ENCODE assay signal across 8 cellular contexts in the genomic region with DNA sequence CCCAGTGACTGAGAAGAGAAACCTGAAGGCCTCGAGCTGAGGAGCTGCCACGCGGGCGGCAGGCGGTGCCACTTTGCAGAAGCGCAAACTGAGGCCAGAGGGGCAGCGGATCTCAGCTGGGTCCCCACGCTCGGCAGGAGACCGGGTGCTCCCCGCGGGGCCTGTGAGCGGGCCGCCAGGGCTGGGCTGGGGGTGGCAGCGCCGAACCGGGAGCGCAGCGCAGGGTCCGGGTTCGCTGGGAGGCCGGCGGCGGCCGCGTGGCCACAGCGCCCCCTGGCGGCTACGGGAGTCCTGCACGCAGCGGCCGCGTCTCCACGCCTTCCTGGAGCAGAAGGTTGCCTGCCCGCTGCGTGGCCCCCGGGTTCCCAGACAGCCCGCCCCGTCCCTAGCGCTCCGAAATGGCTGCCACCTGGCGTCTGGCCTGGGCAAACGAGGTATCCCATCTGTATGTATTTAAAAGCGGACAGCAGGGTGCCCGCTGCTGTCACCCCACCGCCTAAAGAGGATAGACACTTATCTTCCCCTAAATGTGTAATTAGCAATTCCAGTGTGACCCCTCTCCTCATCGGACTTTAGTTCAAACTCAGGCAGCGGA.
DNase-seq lines count a peak whose midpoint lies in the region; ATAC-seq and TF ChIP-seq lines count a peak whose summit lies in the region.

No MANE protein-coding gene starts in this region.

- H3K36me3 ChIP-seq in PC-9 (ENCODE audit: low read depth) (no peaks in the 10 kb centered on the region), testis (ENCODE audit: low read depth, missing control alignments) (no peaks in the 10 kb centered on the region)

- no peak overlapping the region for H3K4me3 Mint-ChIP-seq in activated T-helper 1 cell treated with anti-CD3 and anti-CD28 coated beads, Interleukin-12 subunit alpha, Interleukin-12 subunit beta, Interleukin-2, Interleukin-4 antibody, amounts not matched to agents 30 ng/mL and 10 ng/mL and 1 ng/mL, durations not matched to agents 14 hours and 24 hours and 36 hours
- H3K4me3 Mint-ChIP-seq in neural crest cell, result no peak overlapping the region

- H3K4me1 ChIP-seq in PC-9 (replicated peaks; ENCODE audit: insufficient read depth), result peaks cover 28% of the 10 kb centered on the region
- peaks cover 3% of the 10 kb centered on the region for H3K4me1 ChIP-seq in testis

- H3K4me3 ChIP-seq in PC-9, result peak overlapping the region; percentile 46; the same call in 1 of the 2 replicates
- H3K4me3 ChIP-seq in fibroblast of the aortic adventitia (ENCODE audit: low read depth, low read length), result peak overlapping the region; percentile 9
- peak overlapping the region; percentile 47 to 54 for H3K4me3 ChIP-seq in testis

- H3K9me3 ChIP-seq in PC-9 (ENCODE audit: insufficient read depth, low read depth) (no peaks in the 10 kb centered on the region), testis (no peaks in the 10 kb centered on the region)

- no peaks in the 10 kb centered on the region for H3K4me1 Mint-ChIP-seq in activated T-helper 1 cell treated with anti-CD3 and anti-CD28 coated beads, Interleukin-12 subunit alpha, Interleukin-12 subunit beta, Interleukin-2, Interleukin-4 antibody, amounts not matched to agents 30 ng/mL and 10 ng/mL and 1 ng/mL, durations not matched to agents 14 hours and 24 hours and 36 hours (ENCODE audit: low read depth)
- H3K4me1 Mint-ChIP-seq in neural crest cell, result peaks cover 15% of the 10 kb centered on the region

- H3K9me3 Mint-ChIP-seq in activated T-helper 1 cell treated with anti-CD3 and anti-CD28 coated beads, Interleukin-12 subunit alpha, Interleukin-12 subunit beta, Interleukin-2, Interleukin-4 antibody, amounts not matched to agents 30 ng/mL and 10 ng/mL and 1 ng/mL, durations not matched to agents 14 hours and 24 hours and 36 hours, result no peaks in the 10 kb centered on the region
- no peaks in the 10 kb centered on the region for H3K9me3 Mint-ChIP-seq in neural crest cell

- no peaks in the 10 kb centered on the region for H3K79me2 ChIP-seq in PC-9 (ENCODE audit: low read depth)

- H3F3A ChIP-seq in PC-9 (ENCODE audit: insufficient read depth, low read depth), result peaks cover 7% of the 10 kb centered on the region; the same call in 1 of the 2 replicates

- H3K4me2 ChIP-seq in PC-9, result peak overlapping the region; percentile 72

- POLR2A ChIA-PET in PC-9 (lab: Charles Lee; ENCODE audit: unreplicated experiment), result no interaction called here

- H3K27me3 ChIP-seq in PC-9 (ENCODE audit: insufficient read depth, low read depth) (no peaks in the 10 kb centered on the region), testis (no peaks in the 10 kb centered on the region)

- H4K20me1 ChIP-seq in PC-9 (ENCODE audit: insufficient read depth), result no peaks in the 10 kb centered on the region

- peaks cover 35% of the 10 kb centered on the region for H3K27me3 Mint-ChIP-seq in activated T-helper 1 cell treated with anti-CD3 and anti-CD28 coated beads, Interleukin-12 subunit alpha, Interleukin-12 subunit beta, Interleukin-2, Interleukin-4 antibody, amounts not matched to agents 30 ng/mL and 10 ng/mL and 1 ng/mL, durations not matched to agents 14 hours and 24 hours and 36 hours (ENCODE audit: insufficient read depth)
- peaks cover 44% of the 10 kb centered on the region for H3K27me3 Mint-ChIP-seq in neural crest cell (ENCODE audit: low read depth)

- peak; percentile 99 for DNase-seq in 8988T
- DNase-seq in PC-9, result peak in 1 of 2 experiments; percentile 54
- DNase-seq in activated T-helper 1 cell treated with anti-CD3 and anti-CD28 coated beads, Interleukin-12 subunit alpha, Interleukin-12 subunit beta, Interleukin-2, Interleukin-4 antibody, amounts not matched to agents 30 ng/mL and 10 ng/mL and 1 ng/mL, durations not matched to agents 14 hours and 24 hours and 36 hours (ENCODE audit: low spot score), result peak; percentile 37
- DNase-seq in fibroblast of the aortic adventitia (ENCODE audit: low read depth), result peak; percentile 62
- DNase-seq in neural crest cell (ENCODE audit: low read depth, low spot score), result peak; percentile 79
- DNase-seq in testis, result peak; percentile 79

- no peaks in the 10 kb centered on the region for H3K9me2 ChIP-seq in PC-9 (ENCODE audit: insufficient read depth)

- no peak overlapping the region for H3K27ac ChIP-seq in PC-9
- peak overlapping the region in 1 of 2 donors; percentile 42 for H3K27ac ChIP-seq in testis

- peak overlapping the region; percentile 75 for H2AFZ ChIP-seq in PC-9

- ATAC-seq in GM18502 (IDR thresholded peaks at IDR 0.05; ENCODE audit: poor library complexity, unreplicated experiment), result peak; percentile 71
- ATAC-seq in HG03521 (IDR thresholded peaks at IDR 0.05; ENCODE audit: unreplicated experiment), result peak; percentile 68

- 7 to 39% methylated on average over 9 to 39 of the region's 48 CpGs for WGBS in testis, 2 donors

- no peak overlapping the region for H3K27ac Mint-ChIP-seq in activated T-helper 1 cell treated with anti-CD3 and anti-CD28 coated beads, Interleukin-12 subunit alpha, Interleukin-12 subunit beta, Interleukin-2, Interleukin-4 antibody, amounts not matched to agents 30 ng/mL and 10 ng/mL and 1 ng/mL, durations not matched to agents 14 hours and 24 hours and 36 hours
- no peak overlapping the region for H3K27ac Mint-ChIP-seq in neural crest cell (ENCODE audit: unreplicated experiment)

- no peaks in the 10 kb centered on the region for H3K36me3 Mint-ChIP-seq in activated T-helper 1 cell treated with anti-CD3 and anti-CD28 coated beads, Interleukin-12 subunit alpha, Interleukin-12 subunit beta, Interleukin-2, Interleukin-4 antibody, amounts not matched to agents 30 ng/mL and 10 ng/mL and 1 ng/mL, durations not matched to agents 14 hours and 24 hours and 36 hours (ENCODE audit: low read depth)
- no peaks in the 10 kb centered on the region for H3K36me3 Mint-ChIP-seq in neural crest cell (ENCODE audit: low read depth)

- TF ChIP-seq POLR2A in testis (IDR thresholded peaks at IDR 0.05), result no peak

- intact Hi-C loops in PC-9 (cut with micrococcal nuclease; ENCODE audit: unreplicated experiment) (loop anchor here (10.0 kb wide), 2 partner anchors 134 to 244 kb away; no protein-coding TSS in a partner anchor), testis (cut with DNase I; ENCODE audit: low total_unique reads) (no loop called here)
- intact Hi-C loops in activated T-helper 1 cell treated with anti-CD3 and anti-CD28 coated beads, Interleukin-12 subunit alpha, Interleukin-12 subunit beta, Interleukin-2, Interleukin-4 antibody, amounts not matched to agents 30 ng/mL and 10 ng/mL and 1 ng/mL, durations not matched to agents 14 hours and 24 hours and 36 hours (cut with micrococcal nuclease), result no loop called here

- no TSS peak for BruUV-seq in PC-9 (replicated peaks; lab: Mats Ljungman, UMichigan)

- CTCF ChIA-PET in PC-9 (lab: Charles Lee), result no interaction called here

- TF ChIP-seq CTCF in PC-9 (conservative IDR thresholded peaks at IDR 0.05) (peak; percentile 81), fibroblast of the aortic adventitia (IDR thresholded peaks at IDR 0.05; ENCODE audit: insufficient read depth, low read length) (peak; percentile 66), neural crest cell (conservative IDR thresholded peaks at IDR 0.05) (peak; percentile 96), testis (IDR thresholded peaks at IDR 0.05) (peak; percentile 94 to 99 (median 97))
